In the genomic region with DNA sequence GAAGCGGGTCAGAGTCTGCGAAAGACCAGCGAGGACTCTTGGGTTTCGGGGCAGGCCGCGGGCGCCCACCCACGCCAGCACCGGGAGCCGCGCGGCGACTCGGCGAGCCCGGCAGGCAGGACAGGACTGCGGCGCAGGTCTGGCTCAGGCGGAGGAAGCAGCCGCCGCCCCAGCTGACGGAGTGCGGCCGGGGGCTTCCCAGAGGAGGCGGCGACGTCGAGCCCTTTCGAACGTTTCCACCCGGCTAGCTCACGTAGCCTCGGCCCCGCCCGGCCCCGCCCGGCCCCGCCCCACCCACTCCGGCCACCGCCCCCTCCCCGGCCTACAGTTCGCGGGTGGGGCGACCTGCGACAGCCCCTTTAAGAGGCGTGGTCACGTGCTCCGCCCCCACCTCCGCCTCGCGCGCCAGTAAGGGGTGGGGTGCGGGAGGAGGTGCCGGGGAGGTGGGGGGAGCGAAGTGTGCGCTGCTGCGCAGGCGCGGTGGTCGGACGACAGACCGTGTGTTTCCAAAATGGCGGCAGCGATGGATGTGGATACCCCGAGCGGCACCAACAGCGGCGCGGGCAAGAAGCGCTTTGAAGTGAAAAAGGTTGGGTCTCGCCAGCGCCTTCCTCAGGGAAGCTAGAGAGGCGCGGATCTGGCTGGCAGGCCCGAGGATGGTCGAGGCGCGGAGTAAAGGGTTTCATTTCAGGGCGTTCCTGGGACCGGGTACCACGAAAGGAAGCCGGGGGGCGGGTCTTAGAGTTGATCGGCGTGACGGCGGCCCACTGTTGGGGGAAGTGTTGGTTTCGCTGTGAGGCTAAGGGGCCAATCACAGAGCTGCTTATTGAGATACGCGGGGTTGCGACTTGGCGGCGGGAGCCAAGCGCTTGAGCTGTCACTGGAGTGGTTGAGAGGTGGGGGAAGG, we compare ENCODE assay signal across 8 cellular contexts.
A peak's percentile ranks its signal among the peaks of the same experiment; 100 is the strongest.
DNase-seq lines count a peak whose midpoint lies in the region; ATAC-seq and FAIRE-seq lines count a peak whose summit lies in the region.

A gene (plus strand): TSS at position 491 of the 907 bp plus-strand sequence. CDS start 21 bp downstream, at position 512.

- DNase-seq in AG08396 (ENCODE audit: low spot score) (peak; percentile 99), NCI-H446 (lab: John Stamatoyannopoulos, UW) (peak; percentile 96 to 97), cerebellar cortex (ENCODE audit: low spot score) (peak; percentile 99)
- DNase-seq in stimulated activated CD4-positive, alpha-beta T cell treated with anti-CD3 and anti-CD28 coated beads, Interleukin-12 subunit alpha, Interleukin-12 subunit beta, amount 100 ng/mL, for 4 hours = peak; percentile 97

- peak; percentile 88 for FAIRE-seq in islet of Langerhans (lab: Jason Lieb, UNC)

- peak; percentile 69 for ATAC-seq in GM19025 (IDR thresholded peaks at IDR 0.05; ENCODE audit: low read depth, unreplicated experiment)
- peak; percentile 73 for ATAC-seq in HG03342 (IDR thresholded peaks at IDR 0.05; ENCODE audit: unreplicated experiment)
- peak; percentile 86 to 87 for ATAC-seq in activated CD4-positive, CD25-positive, alpha-beta regulatory T cell treated with anti-CD3 and anti-CD28 coated beads, Interleukin-2, amount 50 U/mL, for 24 hours

Comparison
In these comparisons a context has a peak if more than half of its experiments do, and no peak if none do; other contexts are left out.
1. Peak in every context shown above with its lines: DNase-seq and ATAC-seq.